14 cellular contexts compared by ENCODE assay signal in genomic region chr13:28475916-28476725, GRCh38. TPM values are rescaled to one million over a fixed set of nuclear protein-coding genes. Genes with fewer than 3 reads are reported as not detected.
DNase-seq lines count a peak whose midpoint lies in the region; ATAC-seq and TF ChIP-seq lines count a peak whose summit lies in the region.
"Had no signal": no experiment of that assay in that cellular context is flagged by ENCODE, and none has a peak within 500 bp of the region (broad histone marks: within the 10 kb centered on the region; RNA-seq: fewer than 3 reads in every experiment).

No MANE protein-coding gene starts in this region.

- no peaks in the 10 kb centered on the region for H3K4me1 ChIP-seq in breast epithelium
- peaks cover 36% of the 10 kb centered on the region for H3K4me1 ChIP-seq in SJSA1 (replicated peaks)

- H3K27me3 Mint-ChIP-seq in MCF 10A (ENCODE audit: insufficient read depth, unreplicated experiment), result peaks cover 16% of the 10 kb centered on the region
- H3K27me3 Mint-ChIP-seq: CD4-positive, alpha-beta T cell had no signal

- POLR2A ChIA-PET in MCF 10A (lab: Yijun Ruan, JAX), result interaction anchor here (0.8 to 1.1 kb wide), 2 partner anchors 11 to 28 kb away, joined by 3 read pairs; no protein-coding TSS in a partner anchor

- H3K36me3 ChIP-seq in breast epithelium, result no peaks in the 10 kb centered on the region
- no peaks in the 10 kb centered on the region for H3K36me3 ChIP-seq in SJSA1
- H3K36me3 ChIP-seq: upper lobe of left lung had no signal

- H3K27me3 ChIP-seq in breast epithelium, result no peaks in the 10 kb centered on the region
- H3K27me3 ChIP-seq in SJSA1 (replicated peaks), result no peaks in the 10 kb centered on the region
- H3K27me3 ChIP-seq: upper lobe of left lung had no signal

- H3K9me3 Mint-ChIP-seq in MCF 10A (ENCODE audit: unreplicated experiment), result peaks cover 8% of the 10 kb centered on the region
- H3K9me3 Mint-ChIP-seq: CD4-positive, alpha-beta T cell had no signal

- H3K4me3 Mint-ChIP-seq in MCF 10A (ENCODE audit: unreplicated experiment), result no peak overlapping the region
- H3K4me3 Mint-ChIP-seq: CD4-positive, alpha-beta T cell had no signal

- no TSS peak for BruUV-seq in MCF 10A (replicated peaks; lab: Mats Ljungman, UMichigan)

- intact Hi-C loops in MCF 10A (cut with micrococcal nuclease), result no loop called here
- intact Hi-C loops in breast epithelium (cut with DNase I; ENCODE audit: low total_unique reads), result no loop called here

- no peak for TF ChIP-seq CTCF in MCF 10A (IDR thresholded peaks at IDR 0.05; ENCODE audit: unreplicated experiment)
- no peak for TF ChIP-seq CTCF in breast epithelium (IDR thresholded peaks at IDR 0.05)
- no peak for TF ChIP-seq CTCF in fibroblast of pulmonary artery (IDR thresholded peaks at IDR 0.05; ENCODE audit: low read length, missing control alignments)

- no peaks in the 10 kb centered on the region for H3K36me3 Mint-ChIP-seq in MCF 10A (ENCODE audit: insufficient read depth, unreplicated experiment)

- H3K27ac ChIP-seq in breast epithelium (no peak overlapping the region), SJSA1 (peak overlapping the region; percentile 15), caudate nucleus (ENCODE audit: low read depth, low read length) (no peak overlapping the region)
- H3K27ac ChIP-seq: upper lobe of left lung had no signal

- DNase-seq in MCF 10A (ENCODE audit: unreplicated experiment) (peak; percentile 74), breast epithelium (ENCODE audit: low spot score in 2 of 2) (no peak), SJSA1 (ENCODE audit: low read depth in 1 of 2, low spot score in 2 of 2) (peak in 1 of 2 experiments; percentile 48), fibroblast of pulmonary artery (ENCODE audit: low read depth) (peak; percentile 95), stromal cell of bone marrow (ENCODE audit: low read depth) (peak; percentile 77), caudate nucleus (lab: John Stamatoyannopoulos, UW) (no peak), NCI-H2081 (lab: John Stamatoyannopoulos, UW) (no peak)
- DNase-seq: CD4-positive, alpha-beta T cell; effector CD8-positive, alpha-beta T cell; Karpas-422; RPMI8226; stimulated activated CD4-positive, alpha-beta T cell treated with anti-CD3 and anti-CD28 coated beads, Interleukin-2, amount 100 ng/mL, for 48 hours; upper lobe of left lung had no signal

- H3K27ac Mint-ChIP-seq in MCF 10A (ENCODE audit: low read depth, unreplicated experiment), result no peak overlapping the region
- H3K27ac Mint-ChIP-seq: CD4-positive, alpha-beta T cell had no signal

- ATAC-seq in GM18505 (IDR thresholded peaks at IDR 0.05; ENCODE audit: unreplicated experiment), result no peak

- TF ChIP-seq POLR2A in breast epithelium (IDR thresholded peaks at IDR 0.05), result no peak
- no peak for TF ChIP-seq POLR2A in GM18505 (IDR thresholded peaks at IDR 0.05; ENCODE audit: borderline replicate concordance, extremely low read depth, insufficient read depth, insufficient read length)

- no peak overlapping the region for H3K4me3 ChIP-seq in breast epithelium
- no peak overlapping the region for H3K4me3 ChIP-seq in SJSA1
- H3K4me3 ChIP-seq in fibroblast of pulmonary artery (replicated peaks; ENCODE audit: low read depth, low read length), result no peak overlapping the region
- H3K4me3 ChIP-seq: upper lobe of left lung had no signal

- CTCF ChIA-PET in MCF 10A (lab: Yijun Ruan, JAX), result no interaction called here

- no peaks in the 10 kb centered on the region for H3K9me3 ChIP-seq in breast epithelium
- no peaks in the 10 kb centered on the region for H3K9me3 ChIP-seq in SJSA1 (replicated peaks)
- H3K9me3 ChIP-seq: upper lobe of left lung had no signal

- no peaks in the 10 kb centered on the region for H3K4me1 Mint-ChIP-seq in MCF 10A (ENCODE audit: insufficient read depth, unreplicated experiment)

RNA-seq across cellular contexts. Expression of gene FLT1, which starts 18.8 kb away (rescaled TPM):
- total RNA-seq in MCF 10A (2022) (not detected in 2 replicates), breast epithelium (10 to 100 TPM; 17.0 to 44.6 (median 29.0) TPM)
- 1.6 and 3.8 TPM in 2 replicates for total RNA-seq in SJSA1 (2014; rRNA removed; shearing (Covaris generic))

Comparison
In these comparisons a context has a peak if more than half of its experiments do, and no peak if none do; other contexts are left out.
1. DNase-seq: peak in MCF 10A (single experiment), fibroblast of pulmonary artery (single experiment) and stromal cell of bone marrow (single experiment); none in breast epithelium (0 of 2), caudate nucleus (0 of 61) and NCI-H2081 (0 of 2).